Comparison of ENCODE assay signal across 9 cellular contexts in the genomic region with DNA sequence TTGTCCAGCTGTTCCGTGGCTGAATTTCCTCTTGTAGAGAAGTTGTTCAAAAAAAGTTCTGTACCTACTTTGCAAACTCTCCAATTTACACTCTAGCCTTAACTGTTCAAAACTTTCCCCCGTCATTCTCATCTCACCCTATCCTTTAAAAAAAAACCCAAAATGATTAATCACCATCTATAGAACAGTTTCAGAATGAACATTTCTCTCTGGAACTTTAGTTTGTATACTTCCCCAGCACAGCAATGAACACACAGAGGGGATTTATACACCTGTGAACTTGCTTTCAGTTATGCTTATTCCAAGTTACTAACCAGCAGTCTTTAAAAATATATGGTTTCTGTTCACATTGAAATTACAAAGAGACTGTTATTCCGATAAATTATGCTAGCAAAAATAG. TPM values are rescaled to one million over a fixed set of nuclear protein-coding genes. Genes with fewer than 3 reads are reported as not detected.
DNase-seq lines count a peak whose midpoint lies in the region; ATAC-seq and TF ChIP-seq lines count a peak whose summit lies in the region.
"Had no signal": no experiment of that assay in that cellular context is flagged by ENCODE, and none has a peak within 500 bp of the region (broad histone marks: within the 10 kb centered on the region; RNA-seq: fewer than 3 reads in every experiment).

No MANE protein-coding gene starts in this region.

- H3K27me3 Mint-ChIP-seq in activated CD8-positive, alpha-beta memory T cell treated with anti-CD3 and anti-CD28 coated beads, Interleukin-2, amount 10 ng/mL, durations not matched to agents 7 days and 5 days: no peaks in the 10 kb centered on the region

- no peak for DNase-seq in activated CD8-positive, alpha-beta memory T cell treated with anti-CD3 and anti-CD28 coated beads, Interleukin-2, amount 10 ng/mL, durations not matched to agents 7 days and 5 days
- DNase-seq in activated CD8-positive, alpha-beta memory T cell treated with anti-CD3 and anti-CD28 coated beads, Interleukin-2, amount 50 U/mL, for 48 hours: no peak
- DNase-seq in foreskin keratinocyte: no peak
- peak; percentile 11 for DNase-seq in superior temporal gyrus (ENCODE audit: extremely low spot score)
- DNase-seq in NCI-H446 (lab: John Stamatoyannopoulos, UW): no peak
- DNase-seq in mucosa of gallbladder (ENCODE audit: low spot score): no peak
- no peak for DNase-seq in NCI-H345 treated with DMSO at 0.1 percent for 48 hours (lab: John Stamatoyannopoulos, UW; ENCODE audit: unreplicated experiment)
- DNase-seq: stimulated activated naive CD4-positive, alpha-beta T cell had no signal

- H3K9me3 Mint-ChIP-seq in activated CD8-positive, alpha-beta memory T cell treated with anti-CD3 and anti-CD28 coated beads, Interleukin-2, amount 10 ng/mL, durations not matched to agents 7 days and 5 days (ENCODE audit: low read depth): no peaks in the 10 kb centered on the region

- H3K4me1 Mint-ChIP-seq in activated CD8-positive, alpha-beta memory T cell treated with anti-CD3 and anti-CD28 coated beads, Interleukin-2, amount 10 ng/mL, durations not matched to agents 7 days and 5 days: peaks cover 34% of the 10 kb centered on the region

- peaks cover 19% of the 10 kb centered on the region for H3K4me1 ChIP-seq in foreskin keratinocyte

- no peak for TF ChIP-seq CTCF in VCaP (conservative IDR thresholded peaks at IDR 0.05)
- no peak for TF ChIP-seq CTCF in foreskin keratinocyte (conservative IDR thresholded peaks at IDR 0.05)

- peak overlapping the region; percentile 96 for H3K27ac Mint-ChIP-seq in activated CD8-positive, alpha-beta memory T cell treated with anti-CD3 and anti-CD28 coated beads, Interleukin-2, amount 10 ng/mL, durations not matched to agents 7 days and 5 days

- H3K27ac ChIP-seq in VCaP: peak overlapping the region; percentile 80
- H3K27ac ChIP-seq in foreskin keratinocyte: peak overlapping the region; percentile 94

- CTCF ChIA-PET in activated CD8-positive, alpha-beta memory T cell treated with anti-CD3 and anti-CD28 coated beads, Interleukin-2, amount 10 ng/mL, durations not matched to agents 7 days and 5 days (lab: Charles Lee): interaction anchor here (2.7 kb wide), 1 partner anchor 521 kb away, joined by 10 read pairs; no protein-coding TSS in a partner anchor

- H3K36me3 Mint-ChIP-seq in activated CD8-positive, alpha-beta memory T cell treated with anti-CD3 and anti-CD28 coated beads, Interleukin-2, amount 10 ng/mL, durations not matched to agents 7 days and 5 days: no peaks in the 10 kb centered on the region

- no peak for ATAC-seq in activated CD8-positive, alpha-beta memory T cell treated with anti-CD3 and anti-CD28 coated beads, Interleukin-2, amount 10 ng/mL, durations not matched to agents 7 days and 5 days
- no peak for ATAC-seq in foreskin keratinocyte

- H3K4me3 Mint-ChIP-seq in activated CD8-positive, alpha-beta memory T cell treated with anti-CD3 and anti-CD28 coated beads, Interleukin-2, amount 10 ng/mL, durations not matched to agents 7 days and 5 days: peak overlapping the region; percentile 85

- no peaks in the 10 kb centered on the region for H3K27me3 ChIP-seq in foreskin keratinocyte

RNA-seq across cellular contexts. Expression of a gene that starts 1.2 kb away (rescaled TPM):
- total RNA-seq in activated CD8-positive, alpha-beta memory T cell treated with anti-CD3 and anti-CD28 coated beads, Interleukin-2, amount 10 ng/mL, durations not matched to agents 7 days and 5 days: 10 to 100 TPM; 11.7 to 12.7 TPM
- 10.1 and 11.0 TPM in 2 replicates for total RNA-seq in foreskin keratinocyte
- polyA plus RNA-seq in foreskin keratinocyte: 15.2 and 15.6 TPM in 2 replicates
- 24.5 TPM for total RNA-seq in mucosa of gallbladder
